13 cellular contexts compared by ENCODE assay signal in the genomic region with DNA sequence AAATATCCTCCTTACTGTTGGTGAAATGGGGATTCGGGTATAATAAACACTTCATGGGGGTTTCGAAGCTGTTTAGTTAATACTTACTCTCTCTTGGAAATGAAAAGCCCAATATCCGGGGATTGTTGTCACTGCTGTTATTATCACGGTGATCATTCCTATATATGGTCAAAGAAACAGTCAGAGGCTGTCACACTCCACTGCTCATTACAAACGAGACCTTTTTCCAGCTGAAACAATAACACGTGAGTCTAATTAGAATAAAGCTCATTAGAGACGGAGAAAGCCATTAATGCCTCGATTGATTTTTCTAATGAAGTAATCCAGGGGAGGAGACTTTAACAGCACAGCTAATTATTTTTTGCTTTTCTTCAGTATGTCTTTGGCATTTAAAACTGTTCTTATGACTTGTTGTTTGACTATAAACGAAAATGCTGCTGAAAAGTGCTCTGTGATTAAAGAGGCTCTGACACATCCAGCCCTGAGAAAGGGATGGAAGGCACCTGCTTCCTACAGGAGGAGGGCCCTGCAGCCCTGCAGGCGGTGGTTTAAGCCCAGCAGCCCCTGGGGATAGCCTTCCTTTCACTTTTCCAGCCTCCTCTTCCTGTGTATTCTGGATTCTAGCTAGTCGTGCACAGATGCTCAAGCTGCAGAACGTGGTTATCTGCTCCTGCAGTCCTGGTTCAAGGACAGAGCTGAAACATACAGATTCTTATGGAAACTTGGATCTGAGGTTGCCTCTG.
DNase-seq lines count a peak whose midpoint lies in the region; ATAC-seq, FAIRE-seq and TF ChIP-seq lines count a peak whose summit lies in the region.
"Had no signal": no experiment of that assay in that cellular context is flagged by ENCODE, and none has a peak within 500 bp of the region (broad histone marks: within the 10 kb centered on the region; RNA-seq: fewer than 3 reads in every experiment).

No MANE protein-coding gene starts in this region.

- H3K4me3 ChIP-seq in BE2C (ENCODE audit: low read depth, low read length) (peak overlapping the region; percentile 29), mesenchymal stem cell (ENCODE audit: insufficient read depth in 1 of 2, low read depth in 1 of 2, low read length in 2 of 2) (no peak overlapping the region), small intestine (ENCODE audit: low read depth in 1 of 2, low read length in 2 of 2) (no peak overlapping the region)

- 85% methylated on average over 11 of the region's 12 CpGs for WGBS in mesenchymal stem cell
- 53 to 81% (median 78%) methylated on average over 12 of the region's 12 CpGs for WGBS in small intestine, 3 donors

- H3K79me1 ChIP-seq in mesenchymal stem cell (replicated peaks; ENCODE audit: low read length, poor library complexity, severe bottlenecking), result no peaks in the 10 kb centered on the region

- no peak for FAIRE-seq in small intestine (lab: Jason Lieb, UNC)
- FAIRE-seq: H1 had no signal

- peak overlapping the region; percentile 25 to 77 (median 69) for H3K4me3 Mint-ChIP-seq in brain
- H3K4me3 Mint-ChIP-seq: central memory CD8-positive, alpha-beta T cell had no signal

- peak; percentile 78 for DNase-seq in BE2C
- DNase-seq in NCI-H2081 (lab: John Stamatoyannopoulos, UW), result peak; percentile 87 to 95
- DNase-seq in mesenchymal stem cell, result no peak
- no peak for DNase-seq in small intestine
- DNase-seq in RKO (ENCODE audit: low spot score), result no peak
- DNase-seq: activated T-cell treated with anti-CD3 and anti-CD28 coated beads, Interleukin-2, amount 50 U/mL, for 48 hours; NCI-H446 treated with DMSO at 0.1 percent for 48 hours; T-helper 9 cell had no signal

- H3K9me3 Mint-ChIP-seq in brain, result no peaks in the 10 kb centered on the region
- H3K9me3 Mint-ChIP-seq: central memory CD8-positive, alpha-beta T cell had no signal

- no peak overlapping the region for H3K23ac ChIP-seq in mesenchymal stem cell (ENCODE audit: low read length in 2 of 2)

- H3K27ac ChIP-seq in mesenchymal stem cell (ENCODE audit: low read length, poor library complexity, severe bottlenecking) (peak overlapping the region; percentile 2), small intestine (ENCODE audit: low read depth in 1 of 2, low read length in 1 of 2) (peak overlapping the region in 1 of 2 donors; percentile 57)

- H3K36me3 ChIP-seq in BE2C (no peaks in the 10 kb centered on the region; the same call in 1 of the 2 replicates), mesenchymal stem cell (ENCODE audit: control insufficient read depth in 1 of 2, insufficient read depth in 2 of 2, low read depth in 1 of 2, low read length in 2 of 2) (no peaks in the 10 kb centered on the region), small intestine (ENCODE audit: control insufficient read depth in 2 of 2, insufficient read depth in 2 of 2, low read length in 2 of 2) (no peaks in the 10 kb centered on the region)

- peak overlapping the region; percentile 26 for H3K4me2 ChIP-seq in mesenchymal stem cell (ENCODE audit: low read length, poor library complexity, severe bottlenecking)

- H3K36me3 Mint-ChIP-seq in brain, result peaks cover 9% of the 10 kb centered on the region

- no peak overlapping the region for H3K14ac ChIP-seq in mesenchymal stem cell (ENCODE audit: low read length in 2 of 2)

- peak overlapping the region; percentile 70 to 99 (median 88) for H3K27ac Mint-ChIP-seq in brain

- H3K4me1 Mint-ChIP-seq in brain, result peaks cover 62% of the 10 kb centered on the region

- H3K4ac ChIP-seq in mesenchymal stem cell (ENCODE audit: low read depth in 1 of 2, low read length in 2 of 2), result no peak overlapping the region

- no peak overlapping the region for H3K18ac ChIP-seq in mesenchymal stem cell (ENCODE audit: low read depth in 1 of 2, low read length in 2 of 2)

- H2AFZ ChIP-seq in mesenchymal stem cell (ENCODE audit: low read depth, low read length), result no peak overlapping the region

- ATAC-seq in GM21381 (IDR thresholded peaks at IDR 0.05; ENCODE audit: unreplicated experiment), result no peak
- ATAC-seq in GM18517 (IDR thresholded peaks at IDR 0.05; ENCODE audit: unreplicated experiment), result no peak

- no peak overlapping the region for H2BK15ac ChIP-seq in mesenchymal stem cell (ENCODE audit: low read depth, poor library complexity, severe bottlenecking)

- H2AK5ac ChIP-seq in mesenchymal stem cell (ENCODE audit: low read length, severe bottlenecking), result no peak overlapping the region

- no peak overlapping the region for H2BK12ac ChIP-seq in mesenchymal stem cell (ENCODE audit: low read length in 2 of 2)

- no peak overlapping the region for H4K91ac ChIP-seq in mesenchymal stem cell (ENCODE audit: low read length)

- TF ChIP-seq CTCF in BE2C (IDR thresholded peaks at IDR 0.05; ENCODE audit: low read depth, low read length) (no peak), brain (conservative IDR thresholded peaks at IDR 0.05) (no peak)

- H3K9ac ChIP-seq in mesenchymal stem cell (ENCODE audit: low read length), result no peak overlapping the region

- H3K27me3 ChIP-seq in BE2C (no peaks in the 10 kb centered on the region), mesenchymal stem cell (ENCODE audit: control insufficient read depth in 1 of 2, insufficient read depth in 1 of 2, low read length in 2 of 2) (no peaks in the 10 kb centered on the region), small intestine (ENCODE audit: control insufficient read depth in 2 of 2, insufficient read depth in 2 of 2, low read length in 2 of 2) (no peaks in the 10 kb centered on the region)

- no peak overlapping the region for H2BK5ac ChIP-seq in mesenchymal stem cell (ENCODE audit: low read depth, low read length, poor library complexity, severe bottlenecking)

- H3K9me3 ChIP-seq in BE2C, result no peaks in the 10 kb centered on the region
- H3K9me3 ChIP-seq in mesenchymal stem cell (ENCODE audit: control insufficient read depth, low read length), result no peaks in the 10 kb centered on the region
- H3K9me3 ChIP-seq in small intestine (ENCODE audit: control insufficient read depth, low read depth), result no peaks in the 10 kb centered on the region

- H4K8ac ChIP-seq in mesenchymal stem cell (ENCODE audit: low read length), result no peak overlapping the region

- no peak overlapping the region for H2BK120ac ChIP-seq in mesenchymal stem cell (ENCODE audit: low read depth, low read length)

- no peaks in the 10 kb centered on the region for H3K27me3 Mint-ChIP-seq in brain
- H3K27me3 Mint-ChIP-seq: central memory CD8-positive, alpha-beta T cell had no signal

- H3K4me1 ChIP-seq in BE2C, result peaks cover 35% of the 10 kb centered on the region
- H3K4me1 ChIP-seq in mesenchymal stem cell (ENCODE audit: control insufficient read depth, insufficient read depth, low read depth, low read length), result peaks cover 3% of the 10 kb centered on the region
- no peaks in the 10 kb centered on the region for H3K4me1 ChIP-seq in small intestine (ENCODE audit: control insufficient read depth in 2 of 2, insufficient read depth in 1 of 2, low read depth in 1 of 2, low read length in 1 of 2)

Comparison
In these comparisons a context has a peak if more than half of its experiments do, and no peak if none do; other contexts are left out.
1. DNase-seq: peak in BE2C (single experiment) and NCI-H2081 (2 of 2); none in mesenchymal stem cell (single experiment), small intestine (single experiment) and RKO (single experiment).